Comparison of ENCODE assay signal across 1 cellular context in the genomic region with DNA sequence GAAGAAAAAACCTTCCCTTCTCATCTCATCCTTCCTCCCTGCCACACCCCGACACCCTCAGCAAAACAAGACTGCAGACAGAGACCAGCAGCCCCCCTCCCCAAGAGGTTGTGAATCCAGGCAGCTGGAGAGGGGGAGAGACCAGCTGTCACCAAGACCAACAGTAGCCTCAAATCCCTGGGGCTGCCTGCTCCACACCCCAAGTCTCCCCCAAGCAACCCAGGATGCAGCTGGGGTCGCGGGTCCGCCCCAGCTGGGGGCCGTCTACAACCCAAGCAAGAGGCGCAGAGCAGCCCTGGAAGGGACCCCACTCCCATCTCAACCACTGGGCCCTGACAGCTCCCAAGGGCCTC.
TF ChIP-seq lines count a peak whose summit lies in the region.

No MANE protein-coding gene starts in this region.

TF ChIP-seq in K562, 482 proteins besides CTCF, POLR2A, EP300 and RAD21 (continues in another document):
- TF ChIP-seq, protein P1, sequence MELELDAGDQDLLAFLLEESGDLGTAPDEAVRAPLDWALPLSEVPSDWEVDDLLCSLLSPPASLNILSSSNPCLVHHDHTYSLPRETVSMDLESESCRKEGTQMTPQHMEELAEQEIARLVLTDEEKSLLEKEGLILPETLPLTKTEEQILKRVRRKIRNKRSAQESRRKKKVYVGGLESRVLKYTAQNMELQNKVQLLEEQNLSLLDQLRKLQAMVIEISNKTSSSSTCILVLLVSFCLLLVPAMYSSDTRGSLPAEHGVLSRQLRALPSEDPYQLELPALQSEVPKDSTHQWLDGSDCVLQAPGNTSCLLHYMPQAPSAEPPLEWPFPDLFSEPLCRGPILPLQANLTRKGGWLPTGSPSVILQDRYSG (tag; conservative IDR thresholded peaks at IDR 0.05; ENCODE audit: low read depth) = no peak
- TF ChIP-seq, protein P2, sequence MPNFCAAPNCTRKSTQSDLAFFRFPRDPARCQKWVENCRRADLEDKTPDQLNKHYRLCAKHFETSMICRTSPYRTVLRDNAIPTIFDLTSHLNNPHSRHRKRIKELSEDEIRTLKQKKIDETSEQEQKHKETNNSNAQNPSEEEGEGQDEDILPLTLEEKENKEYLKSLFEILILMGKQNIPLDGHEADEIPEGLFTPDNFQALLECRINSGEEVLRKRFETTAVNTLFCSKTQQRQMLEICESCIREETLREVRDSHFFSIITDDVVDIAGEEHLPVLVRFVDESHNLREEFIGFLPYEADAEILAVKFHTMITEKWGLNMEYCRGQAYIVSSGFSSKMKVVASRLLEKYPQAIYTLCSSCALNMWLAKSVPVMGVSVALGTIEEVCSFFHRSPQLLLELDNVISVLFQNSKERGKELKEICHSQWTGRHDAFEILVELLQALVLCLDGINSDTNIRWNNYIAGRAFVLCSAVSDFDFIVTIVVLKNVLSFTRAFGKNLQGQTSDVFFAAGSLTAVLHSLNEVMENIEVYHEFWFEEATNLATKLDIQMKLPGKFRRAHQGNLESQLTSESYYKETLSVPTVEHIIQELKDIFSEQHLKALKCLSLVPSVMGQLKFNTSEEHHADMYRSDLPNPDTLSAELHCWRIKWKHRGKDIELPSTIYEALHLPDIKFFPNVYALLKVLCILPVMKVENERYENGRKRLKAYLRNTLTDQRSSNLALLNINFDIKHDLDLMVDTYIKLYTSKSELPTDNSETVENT (CRISPR knock-in tag; IDR thresholded peaks at IDR 0.05) = peak; percentile 27; the same call in 1 of the 2 replicates
- TF ChIP-seq HDAC1 (IDR thresholded peaks at IDR 0.05) (peak in 1 of 2 experiments; percentile 25; a peak in 2 of 4 replicates), DMBX1 (CRISPR knock-in tag; IDR thresholded peaks at IDR 0.05; ENCODE audit: borderline replicate concordance) (no peak), PTBP1 (IDR thresholded peaks at IDR 0.05; ENCODE audit: low read depth, low read length) (no peak), PCBP1 (IDR thresholded peaks at IDR 0.05; ENCODE audit: low read depth, low read length, poor library complexity, severe bottlenecking) (no peak), SPI1 (IDR thresholded peaks at IDR 0.05; ENCODE audit: borderline replicate concordance, low read depth, low read length) (no peak), MAFF (IDR thresholded peaks at IDR 0.05; ENCODE audit: low read length) (no peak), SNIP1 (IDR thresholded peaks at IDR 0.05; ENCODE audit: low read depth) (no peak), CBFB (CRISPR knock-in tag; IDR thresholded peaks at IDR 0.05) (no peak), RUNX1 (IDR thresholded peaks at IDR 0.05; ENCODE audit: low read depth) (no peak), HEY1 (CRISPR knock-in tag; IDR thresholded peaks at IDR 0.05; ENCODE audit: borderline replicate concordance) (no peak), ZNF696 (CRISPR knock-in tag; conservative IDR thresholded peaks at IDR 0.05) (no peak), TEAD1 (CRISPR knock-in tag; IDR thresholded peaks at IDR 0.05) (peak in 1 of 2 experiments; percentile 41; a peak in 1 of 4 replicates), BHLHE40 (IDR thresholded peaks at IDR 0.05; ENCODE audit: low read length) (no peak), ZNF217 (CRISPR knock-in tag; IDR thresholded peaks at IDR 0.05) (no peak), ZNF586 (CRISPR knock-in tag; conservative IDR thresholded peaks at IDR 0.05) (no peak), HNRNPLL (IDR thresholded peaks at IDR 0.05; ENCODE audit: low read depth, low read length, poor library complexity, severe bottlenecking) (no peak), SP2 (IDR thresholded peaks at IDR 0.05; ENCODE audit: extremely low read depth, low read depth, low read length, poor library complexity, severe bottlenecking) (no peak), MCM3 (IDR thresholded peaks at IDR 0.05) (no peak), ESRRA (IDR thresholded peaks at IDR 0.05; ENCODE audit: borderline replicate concordance, low read depth) (no peak), CHD1 (IDR thresholded peaks at IDR 0.05; ENCODE audit: low read length) (peak; percentile 63), FOSL1 (tag; conservative IDR thresholded peaks at IDR 0.05) (no peak), YY1 (IDR thresholded peaks at IDR 0.05; ENCODE audit: borderline replicate concordance in 1 of 3, control insufficient read depth in 1 of 3, extremely low read depth in 1 of 3, insufficient read depth in 3 of 3, insufficient read length in 1 of 3, insufficient replicate concordance in 2 of 3, low read depth in 1 of 3, low read length in 2 of 3) (no peak), FOXP1 (CRISPR knock-in tag; IDR thresholded peaks at IDR 0.05) (peak; percentile 15; the same call in 1 of the 2 replicates), GTF2E2 (tag; IDR thresholded peaks at IDR 0.05) (no peak), HCFC1 (IDR thresholded peaks at IDR 0.05; ENCODE audit: low read depth, low read length) (no peak), GABPB2 (CRISPR knock-in tag; conservative IDR thresholded peaks at IDR 0.05) (no peak), HDGF (IDR thresholded peaks at IDR 0.05) (no peak), SRSF3 (IDR thresholded peaks at IDR 0.05; ENCODE audit: insufficient read depth, low read length) (no peak), POLR2B (IDR thresholded peaks at IDR 0.05; ENCODE audit: low read depth, partially characterized antibody) (peak; percentile 17), NUFIP1 (IDR thresholded peaks at IDR 0.05; ENCODE audit: partially characterized antibody) (no peak), TAF7 (tag; IDR thresholded peaks at IDR 0.05) (no peak; the same call in 1 of the 2 replicates), SIN3B (IDR thresholded peaks at IDR 0.05; ENCODE audit: low read depth) (no peak)
- TF ChIP-seq, protein P3, sequence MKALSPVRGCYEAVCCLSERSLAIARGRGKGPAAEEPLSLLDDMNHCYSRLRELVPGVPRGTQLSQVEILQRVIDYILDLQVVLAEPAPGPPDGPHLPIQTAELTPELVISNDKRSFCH (CRISPR knock-in tag; IDR thresholded peaks at IDR 0.05) = no peak
- TF ChIP-seq, protein P3 (tag; IDR thresholded peaks at IDR 0.05) = no peak
- TF ChIP-seq, protein P4, sequence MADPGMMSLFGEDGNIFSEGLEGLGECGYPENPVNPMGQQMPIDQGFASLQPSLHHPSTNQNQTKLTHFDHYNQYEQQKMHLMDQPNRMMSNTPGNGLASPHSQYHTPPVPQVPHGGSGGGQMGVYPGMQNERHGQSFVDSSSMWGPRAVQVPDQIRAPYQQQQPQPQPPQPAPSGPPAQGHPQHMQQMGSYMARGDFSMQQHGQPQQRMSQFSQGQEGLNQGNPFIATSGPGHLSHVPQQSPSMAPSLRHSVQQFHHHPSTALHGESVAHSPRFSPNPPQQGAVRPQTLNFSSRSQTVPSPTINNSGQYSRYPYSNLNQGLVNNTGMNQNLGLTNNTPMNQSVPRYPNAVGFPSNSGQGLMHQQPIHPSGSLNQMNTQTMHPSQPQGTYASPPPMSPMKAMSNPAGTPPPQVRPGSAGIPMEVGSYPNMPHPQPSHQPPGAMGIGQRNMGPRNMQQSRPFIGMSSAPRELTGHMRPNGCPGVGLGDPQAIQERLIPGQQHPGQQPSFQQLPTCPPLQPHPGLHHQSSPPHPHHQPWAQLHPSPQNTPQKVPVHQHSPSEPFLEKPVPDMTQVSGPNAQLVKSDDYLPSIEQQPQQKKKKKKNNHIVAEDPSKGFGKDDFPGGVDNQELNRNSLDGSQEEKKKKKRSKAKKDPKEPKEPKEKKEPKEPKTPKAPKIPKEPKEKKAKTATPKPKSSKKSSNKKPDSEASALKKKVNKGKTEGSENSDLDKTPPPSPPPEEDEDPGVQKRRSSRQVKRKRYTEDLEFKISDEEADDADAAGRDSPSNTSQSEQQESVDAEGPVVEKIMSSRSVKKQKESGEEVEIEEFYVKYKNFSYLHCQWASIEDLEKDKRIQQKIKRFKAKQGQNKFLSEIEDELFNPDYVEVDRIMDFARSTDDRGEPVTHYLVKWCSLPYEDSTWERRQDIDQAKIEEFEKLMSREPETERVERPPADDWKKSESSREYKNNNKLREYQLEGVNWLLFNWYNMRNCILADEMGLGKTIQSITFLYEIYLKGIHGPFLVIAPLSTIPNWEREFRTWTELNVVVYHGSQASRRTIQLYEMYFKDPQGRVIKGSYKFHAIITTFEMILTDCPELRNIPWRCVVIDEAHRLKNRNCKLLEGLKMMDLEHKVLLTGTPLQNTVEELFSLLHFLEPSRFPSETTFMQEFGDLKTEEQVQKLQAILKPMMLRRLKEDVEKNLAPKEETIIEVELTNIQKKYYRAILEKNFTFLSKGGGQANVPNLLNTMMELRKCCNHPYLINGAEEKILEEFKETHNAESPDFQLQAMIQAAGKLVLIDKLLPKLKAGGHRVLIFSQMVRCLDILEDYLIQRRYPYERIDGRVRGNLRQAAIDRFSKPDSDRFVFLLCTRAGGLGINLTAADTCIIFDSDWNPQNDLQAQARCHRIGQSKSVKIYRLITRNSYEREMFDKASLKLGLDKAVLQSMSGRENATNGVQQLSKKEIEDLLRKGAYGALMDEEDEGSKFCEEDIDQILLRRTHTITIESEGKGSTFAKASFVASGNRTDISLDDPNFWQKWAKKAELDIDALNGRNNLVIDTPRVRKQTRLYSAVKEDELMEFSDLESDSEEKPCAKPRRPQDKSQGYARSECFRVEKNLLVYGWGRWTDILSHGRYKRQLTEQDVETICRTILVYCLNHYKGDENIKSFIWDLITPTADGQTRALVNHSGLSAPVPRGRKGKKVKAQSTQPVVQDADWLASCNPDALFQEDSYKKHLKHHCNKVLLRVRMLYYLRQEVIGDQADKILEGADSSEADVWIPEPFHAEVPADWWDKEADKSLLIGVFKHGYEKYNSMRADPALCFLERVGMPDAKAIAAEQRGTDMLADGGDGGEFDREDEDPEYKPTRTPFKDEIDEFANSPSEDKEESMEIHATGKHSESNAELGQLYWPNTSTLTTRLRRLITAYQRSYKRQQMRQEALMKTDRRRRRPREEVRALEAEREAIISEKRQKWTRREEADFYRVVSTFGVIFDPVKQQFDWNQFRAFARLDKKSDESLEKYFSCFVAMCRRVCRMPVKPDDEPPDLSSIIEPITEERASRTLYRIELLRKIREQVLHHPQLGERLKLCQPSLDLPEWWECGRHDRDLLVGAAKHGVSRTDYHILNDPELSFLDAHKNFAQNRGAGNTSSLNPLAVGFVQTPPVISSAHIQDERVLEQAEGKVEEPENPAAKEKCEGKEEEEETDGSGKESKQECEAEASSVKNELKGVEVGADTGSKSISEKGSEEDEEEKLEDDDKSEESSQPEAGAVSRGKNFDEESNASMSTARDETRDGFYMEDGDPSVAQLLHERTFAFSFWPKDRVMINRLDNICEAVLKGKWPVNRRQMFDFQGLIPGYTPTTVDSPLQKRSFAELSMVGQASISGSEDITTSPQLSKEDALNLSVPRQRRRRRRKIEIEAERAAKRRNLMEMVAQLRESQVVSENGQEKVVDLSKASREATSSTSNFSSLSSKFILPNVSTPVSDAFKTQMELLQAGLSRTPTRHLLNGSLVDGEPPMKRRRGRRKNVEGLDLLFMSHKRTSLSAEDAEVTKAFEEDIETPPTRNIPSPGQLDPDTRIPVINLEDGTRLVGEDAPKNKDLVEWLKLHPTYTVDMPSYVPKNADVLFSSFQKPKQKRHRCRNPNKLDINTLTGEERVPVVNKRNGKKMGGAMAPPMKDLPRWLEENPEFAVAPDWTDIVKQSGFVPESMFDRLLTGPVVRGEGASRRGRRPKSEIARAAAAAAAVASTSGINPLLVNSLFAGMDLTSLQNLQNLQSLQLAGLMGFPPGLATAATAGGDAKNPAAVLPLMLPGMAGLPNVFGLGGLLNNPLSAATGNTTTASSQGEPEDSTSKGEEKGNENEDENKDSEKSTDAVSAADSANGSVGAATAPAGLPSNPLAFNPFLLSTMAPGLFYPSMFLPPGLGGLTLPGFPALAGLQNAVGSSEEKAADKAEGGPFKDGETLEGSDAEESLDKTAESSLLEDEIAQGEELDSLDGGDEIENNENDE (IDR thresholded peaks at IDR 0.05; ENCODE audit: low read depth, low read length) = no peak
- TF ChIP-seq, protein P5, sequence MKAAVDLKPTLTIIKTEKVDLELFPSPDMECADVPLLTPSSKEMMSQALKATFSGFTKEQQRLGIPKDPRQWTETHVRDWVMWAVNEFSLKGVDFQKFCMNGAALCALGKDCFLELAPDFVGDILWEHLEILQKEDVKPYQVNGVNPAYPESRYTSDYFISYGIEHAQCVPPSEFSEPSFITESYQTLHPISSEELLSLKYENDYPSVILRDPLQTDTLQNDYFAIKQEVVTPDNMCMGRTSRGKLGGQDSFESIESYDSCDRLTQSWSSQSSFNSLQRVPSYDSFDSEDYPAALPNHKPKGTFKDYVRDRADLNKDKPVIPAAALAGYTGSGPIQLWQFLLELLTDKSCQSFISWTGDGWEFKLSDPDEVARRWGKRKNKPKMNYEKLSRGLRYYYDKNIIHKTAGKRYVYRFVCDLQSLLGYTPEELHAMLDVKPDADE (conservative IDR thresholded peaks at IDR 0.05; ENCODE audit: control insufficient read depth, low read depth, low read length) = no peak
- TF ChIP-seq, protein P6, sequence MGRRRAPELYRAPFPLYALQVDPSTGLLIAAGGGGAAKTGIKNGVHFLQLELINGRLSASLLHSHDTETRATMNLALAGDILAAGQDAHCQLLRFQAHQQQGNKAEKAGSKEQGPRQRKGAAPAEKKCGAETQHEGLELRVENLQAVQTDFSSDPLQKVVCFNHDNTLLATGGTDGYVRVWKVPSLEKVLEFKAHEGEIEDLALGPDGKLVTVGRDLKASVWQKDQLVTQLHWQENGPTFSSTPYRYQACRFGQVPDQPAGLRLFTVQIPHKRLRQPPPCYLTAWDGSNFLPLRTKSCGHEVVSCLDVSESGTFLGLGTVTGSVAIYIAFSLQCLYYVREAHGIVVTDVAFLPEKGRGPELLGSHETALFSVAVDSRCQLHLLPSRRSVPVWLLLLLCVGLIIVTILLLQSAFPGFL (CRISPR knock-in tag; IDR thresholded peaks at IDR 0.05) = no peak
- TF ChIP-seq, protein P7, sequence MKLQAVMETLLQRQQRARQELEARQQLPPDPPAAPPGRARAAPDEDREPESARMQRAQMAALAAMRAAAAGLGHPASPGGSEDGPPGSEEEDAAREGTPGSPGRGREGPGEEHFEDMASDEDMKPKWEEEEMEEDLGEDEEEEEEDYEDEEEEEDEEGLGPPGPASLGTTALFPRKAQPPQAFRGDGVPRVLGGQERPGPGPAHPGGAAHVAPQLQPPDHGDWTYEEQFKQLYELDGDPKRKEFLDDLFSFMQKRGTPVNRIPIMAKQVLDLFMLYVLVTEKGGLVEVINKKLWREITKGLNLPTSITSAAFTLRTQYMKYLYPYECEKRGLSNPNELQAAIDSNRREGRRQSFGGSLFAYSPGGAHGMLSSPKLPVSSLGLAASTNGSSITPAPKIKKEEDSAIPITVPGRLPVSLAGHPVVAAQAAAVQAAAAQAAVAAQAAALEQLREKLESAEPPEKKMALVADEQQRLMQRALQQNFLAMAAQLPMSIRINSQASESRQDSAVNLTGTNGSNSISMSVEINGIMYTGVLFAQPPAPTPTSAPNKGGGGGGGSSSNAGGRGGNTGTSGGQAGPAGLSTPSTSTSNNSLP (IDR thresholded peaks at IDR 0.05; ENCODE audit: borderline replicate concordance, low read depth, low read length) = no peak
